25 cellular contexts compared by ENCODE assay signal in the genomic region with DNA sequence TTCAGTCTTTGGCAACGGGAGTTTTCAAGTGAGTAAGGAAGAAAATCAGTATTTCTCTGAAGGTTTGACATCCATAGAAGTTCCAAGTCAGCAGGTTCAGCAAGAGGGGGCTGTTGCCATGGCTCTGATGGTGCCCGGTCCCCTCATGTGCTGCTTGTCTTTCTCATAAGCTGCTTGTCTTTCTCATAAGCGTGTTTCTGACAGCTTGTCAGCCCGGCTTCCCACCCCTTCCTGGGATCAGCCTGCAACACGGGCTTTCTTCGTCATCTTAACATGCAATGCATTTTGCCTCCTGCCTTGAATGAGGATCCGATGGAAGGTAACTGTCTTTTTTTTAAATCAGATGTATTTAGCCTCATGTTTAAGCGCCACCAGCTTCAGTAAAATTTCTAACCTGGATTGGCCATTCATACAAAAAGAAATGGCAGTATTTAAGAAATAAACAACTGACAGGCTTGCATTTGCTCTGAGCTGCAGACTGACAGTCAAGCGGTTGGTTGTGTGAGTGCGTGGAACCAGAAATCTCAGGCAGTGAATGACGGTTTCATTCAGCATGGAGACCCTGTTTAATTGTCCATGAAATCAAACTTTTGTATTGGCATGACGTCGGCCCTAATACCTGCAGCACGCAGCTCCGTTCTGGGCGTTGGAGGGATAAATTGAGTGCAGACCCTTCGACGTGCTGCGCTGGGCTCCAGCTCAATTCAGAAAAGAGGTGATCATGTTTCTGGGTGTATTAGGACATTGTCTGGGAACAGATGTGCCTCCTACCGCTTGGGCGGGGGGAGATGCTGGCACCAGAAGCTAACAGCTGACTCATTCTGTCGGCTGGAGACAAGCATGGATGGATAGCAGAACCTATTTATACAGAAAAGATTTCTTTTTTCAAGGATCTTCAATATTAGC.
A peak's percentile ranks its signal among the peaks of the same experiment; 100 is the strongest.
DNase-seq lines count a peak whose midpoint lies in the region; ATAC-seq, FAIRE-seq and TF ChIP-seq lines count a peak whose summit lies in the region.
"Had no signal": no experiment of that assay in that cellular context is flagged by ENCODE, and none has a peak within 500 bp of the region (broad histone marks: within the 10 kb centered on the region; RNA-seq: fewer than 3 reads in every experiment).

No MANE protein-coding gene starts in this region.

- H3K9me3 ChIP-seq in adipocyte (ENCODE audit: control insufficient read depth, low read length) (no peaks in the 10 kb centered on the region), kidney (ENCODE audit: control insufficient read depth in 1 of 2, low read length in 2 of 2) (no peaks in the 10 kb centered on the region), gastrocnemius medialis (no peaks in the 10 kb centered on the region)
- H3K9me3 ChIP-seq: A549, breast epithelium, esophagus muscularis mucosa, Peyer's patch had no signal

- TF ChIP-seq CTCF in kidney (IDR thresholded peaks at IDR 0.05; ENCODE audit: borderline replicate concordance, extremely low read depth, insufficient read depth) (no peak), gastrocnemius medialis (IDR thresholded peaks at IDR 0.05 in 4 of 5, conservative IDR thresholded peaks at IDR 0.05 in 1 of 5) (no peak)

- ATAC-seq in gastrocnemius medialis, result no peak
- ATAC-seq: A549; natural killer cell treated with Interleukin-12 subunit alpha and Interleukin-12 subunit beta and Interleukin-15 and Interleukin-18, amount 100 ng/mL, for 72 hours had no signal

- no peaks in the 10 kb centered on the region for H3K9me3 Mint-ChIP-seq in activated CD4-positive, alpha-beta T cell treated with anti-CD3 and anti-CD28 coated beads, Interleukin-2, amount 10 ng/mL, durations not matched to agents 24 days and 14 days
- H3K9me3 Mint-ChIP-seq: activated naive CD4-positive, alpha-beta T cell treated with anti-CD3 and anti-CD28 coated beads for 36 hours; natural killer cell treated with Interleukin-12 subunit alpha and Interleukin-12 subunit beta and Interleukin-15 and Interleukin-18, amount 100 ng/mL, for 72 hours had no signal

- H3K9ac ChIP-seq in adipocyte (ENCODE audit: low read length) (no peak overlapping the region), kidney (ENCODE audit: low read length in 2 of 2) (no peak overlapping the region)

- H3K4me1 ChIP-seq in adipocyte (ENCODE audit: control insufficient read depth, insufficient read depth, low read length), result no peaks in the 10 kb centered on the region
- H3K4me1 ChIP-seq in kidney (ENCODE audit: control insufficient read depth in 1 of 2, insufficient read depth in 1 of 2, low read depth in 1 of 2, low read length in 2 of 2), result no peaks in the 10 kb centered on the region
- no peaks in the 10 kb centered on the region for H3K4me1 ChIP-seq in gastrocnemius medialis
- H3K4me1 ChIP-seq: A549, breast epithelium, esophagus muscularis mucosa, Peyer's patch had no signal

- no peaks in the 10 kb centered on the region for H3K27me3 Mint-ChIP-seq in activated CD4-positive, alpha-beta T cell treated with anti-CD3 and anti-CD28 coated beads, Interleukin-2, amount 10 ng/mL, durations not matched to agents 24 days and 14 days

- no peaks in the 10 kb centered on the region for H3K36me3 Mint-ChIP-seq in activated CD4-positive, alpha-beta T cell treated with anti-CD3 and anti-CD28 coated beads, Interleukin-2, amount 10 ng/mL, durations not matched to agents 24 days and 14 days (ENCODE audit: low read depth)
- H3K36me3 Mint-ChIP-seq: natural killer cell treated with Interleukin-12 subunit alpha and Interleukin-12 subunit beta and Interleukin-15 and Interleukin-18, amount 100 ng/mL, for 72 hours had no signal

- H3K27ac ChIP-seq in kidney (ENCODE audit: low read depth in 2 of 2, low read length in 2 of 2) (no peak overlapping the region), gastrocnemius medialis (no peak overlapping the region)
- H3K27ac ChIP-seq: A549, breast epithelium, C4-2B, esophagus muscularis mucosa, HL-60, Peyer's patch had no signal

- no peak for TF ChIP-seq POLR2A in gastrocnemius medialis (IDR thresholded peaks at IDR 0.05)

- DNase-seq in NCI-H748 (lab: John Stamatoyannopoulos, UW; ENCODE audit: unreplicated experiment), result peak; percentile 53
- no peak for DNase-seq in NCI-H748 treated with DMSO at 0.1 percent for 48 hours (lab: John Stamatoyannopoulos, UW)
- DNase-seq in adipocyte (ENCODE audit: low read depth), result peak; percentile 17
- DNase-seq in kidney, result peak; percentile 32
- no peak for DNase-seq in urothelium cell line (ENCODE audit: low spot score)
- no peak for DNase-seq in gastrocnemius medialis
- no peak for DNase-seq in amniotic stem cell (lab: John Stamatoyannopoulos, UW)
- no peak for DNase-seq in activated CD4-positive, alpha-beta T cell treated with anti-CD3 and anti-CD28 coated beads, Interleukin-2, amount 10 ng/mL, durations not matched to agents 24 days and 14 days
- DNase-seq: activated CD4-positive, alpha-beta T cell treated with anti-CD3 and anti-CD28 coated beads, Interleukin-2, amount 50 U/mL, for 1 hour; activated naive CD4-positive, alpha-beta T cell treated with anti-CD3 and anti-CD28 coated beads for 36 hours; DMS153; hippocampal formation; NCI-H510A; Peyer's patch; stimulated activated naive CD4-positive, alpha-beta T cell treated with Interleukin-2 at 50 U/mL for 16 hours had no signal

- in situ Hi-C loops in gastrocnemius medialis (cut with MboI; ENCODE audit: low sequenced_read_pairs in 4 of 4), result no loop called here

- no peaks in the 10 kb centered on the region for H3K27me3 ChIP-seq in adipocyte (replicated peaks; ENCODE audit: control insufficient read depth, insufficient read depth, low read length)
- peaks cover 0 to 5% (median 0%) of the 10 kb centered on the region in 3 donors for H3K27me3 ChIP-seq in gastrocnemius medialis
- H3K27me3 ChIP-seq: breast epithelium, esophagus muscularis mucosa, Peyer's patch had no signal

- intact Hi-C loops in kidney (cut with DNase I) (no loop called here), gastrocnemius medialis (cut with DNase I; ENCODE audit: low total_unique reads) (no loop called here)
- intact Hi-C loops in activated CD4-positive, alpha-beta T cell treated with anti-CD3 and anti-CD28 coated beads, Interleukin-2, amount 10 ng/mL, durations not matched to agents 24 days and 14 days (cut with micrococcal nuclease), result no loop called here

- H3K36me3 ChIP-seq in adipocyte (ENCODE audit: control insufficient read depth, insufficient read depth, low read length, severe bottlenecking), result no peaks in the 10 kb centered on the region
- H3K36me3 ChIP-seq in kidney (ENCODE audit: control insufficient read depth in 1 of 2, insufficient read depth in 2 of 2, low read length in 2 of 2), result no peaks in the 10 kb centered on the region
- no peaks in the 10 kb centered on the region for H3K36me3 ChIP-seq in gastrocnemius medialis
- H3K36me3 ChIP-seq: breast epithelium, esophagus muscularis mucosa, Peyer's patch had no signal

- no peak overlapping the region for H3K4me3 ChIP-seq in adipocyte (ENCODE audit: low read length)
- H3K4me3 ChIP-seq in kidney (ENCODE audit: low read length in 2 of 2), result no peak overlapping the region
- no peak overlapping the region for H3K4me3 ChIP-seq in gastrocnemius medialis
- H3K4me3 ChIP-seq: A549, breast epithelium, esophagus muscularis mucosa, Peyer's patch had no signal

- H3K4me3 Mint-ChIP-seq in activated CD4-positive, alpha-beta T cell treated with anti-CD3 and anti-CD28 coated beads, Interleukin-2, amount 10 ng/mL, durations not matched to agents 24 days and 14 days, result no peak overlapping the region
- H3K4me3 Mint-ChIP-seq: activated naive CD4-positive, alpha-beta T cell treated with anti-CD3 and anti-CD28 coated beads for 36 hours; natural killer cell treated with Interleukin-12 subunit alpha and Interleukin-12 subunit beta and Interleukin-15 and Interleukin-18, amount 100 ng/mL, for 72 hours; type B pancreatic cell had no signal

- H3K27ac Mint-ChIP-seq in activated CD4-positive, alpha-beta T cell treated with anti-CD3 and anti-CD28 coated beads, Interleukin-2, amount 10 ng/mL, durations not matched to agents 24 days and 14 days, result no peak overlapping the region
- H3K27ac Mint-ChIP-seq: activated naive CD4-positive, alpha-beta T cell treated with anti-CD3 and anti-CD28 coated beads for 36 hours; natural killer cell treated with Interleukin-12 subunit alpha and Interleukin-12 subunit beta and Interleukin-15 and Interleukin-18, amount 100 ng/mL, for 72 hours; type B pancreatic cell had no signal

- no peaks in the 10 kb centered on the region for H3K4me1 Mint-ChIP-seq in activated CD4-positive, alpha-beta T cell treated with anti-CD3 and anti-CD28 coated beads, Interleukin-2, amount 10 ng/mL, durations not matched to agents 24 days and 14 days

- FAIRE-seq in kidney (lab: Jason Lieb, UNC) (no peak), urothelium cell line (lab: Jason Lieb, UNC) (peak; percentile 85)
- FAIRE-seq: A549, H54, keratinocyte, TTC549 had no signal

Comparison
In these comparisons a context has a peak if more than half of its experiments do, and no peak if none do; other contexts are left out.
1. DNase-seq: peak in NCI-H748 (single experiment), adipocyte (single experiment) and kidney (single experiment); none in NCI-H748 treated with DMSO at 0.1 percent for 48 hours (single experiment), urothelium cell line (single experiment), gastrocnemius medialis (0 of 2), amniotic stem cell (single experiment) and activated CD4-positive, alpha-beta T cell treated with anti-CD3 and anti-CD28 coated beads, Interleukin-2, amount 10 ng/mL, durations not matched to agents 24 days and 14 days (single experiment).